1 cellular context compared by ENCODE assay signal in the genomic region with DNA sequence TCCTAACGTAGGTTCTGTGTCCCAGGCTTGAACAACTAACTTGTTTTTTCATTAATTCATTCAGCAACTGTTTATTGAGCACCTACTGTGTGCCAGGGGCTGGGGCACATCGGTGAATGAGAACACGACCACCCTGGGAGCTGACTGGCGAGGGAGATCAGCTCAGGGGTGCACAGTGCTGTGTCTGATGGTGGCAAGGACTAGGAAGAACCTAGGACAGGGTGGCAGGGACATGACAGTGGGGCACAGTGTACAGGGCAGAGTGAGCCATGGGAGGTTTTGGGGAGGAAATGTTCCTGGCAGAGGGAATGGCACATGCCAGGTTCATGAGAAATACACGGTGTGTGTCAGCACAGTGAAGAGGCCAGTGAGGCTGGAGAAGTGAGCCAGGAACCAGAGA.
A peak's percentile ranks its signal among the peaks of the same experiment; 100 is the strongest.
TF ChIP-seq lines count a peak whose summit lies in the region.

No MANE protein-coding gene starts in this region.

TF ChIP-seq in GM12878, 131 proteins besides CTCF, POLR2A, EP300 and RAD21:
- TF ChIP-seq JUNB (IDR thresholded peaks at IDR 0.05) = no peak
- peak in 1 of 2 experiments; percentile 51; a peak in 1 of 4 replicates for TF ChIP-seq ETV6 (conservative IDR thresholded peaks at IDR 0.05 in 1 of 2, IDR thresholded peaks at IDR 0.05 in 1 of 2; ENCODE audit: borderline replicate concordance in 1 of 2, low read depth in 1 of 2)
- TF ChIP-seq NFXL1 (IDR thresholded peaks at IDR 0.05; ENCODE audit: borderline replicate concordance) = peak; percentile 65; the same call in 1 of the 2 replicates
TF ChIP-seq in GM12878: peak in this region for 2.
